ENCODE assay signal across 1 cellular context in genomic region chr15:56243117-56243773, GRCh38.
TF ChIP-seq lines count a peak whose summit lies in the region.

No MANE protein-coding gene starts in this region.

TF ChIP-seq in WTC11, 78 proteins besides CTCF, POLR2A, EP300 and RAD21 (continued from another document):
- 0 out of 2 replicates have a peak, but pooled peaks have one; percentile 15 for TF ChIP-seq ZNF281 (CRISPR knock-in tag; IDR thresholded peaks at IDR 0.05)
